Comparison of ENCODE assay signal across 10 cellular contexts in the genomic region with DNA sequence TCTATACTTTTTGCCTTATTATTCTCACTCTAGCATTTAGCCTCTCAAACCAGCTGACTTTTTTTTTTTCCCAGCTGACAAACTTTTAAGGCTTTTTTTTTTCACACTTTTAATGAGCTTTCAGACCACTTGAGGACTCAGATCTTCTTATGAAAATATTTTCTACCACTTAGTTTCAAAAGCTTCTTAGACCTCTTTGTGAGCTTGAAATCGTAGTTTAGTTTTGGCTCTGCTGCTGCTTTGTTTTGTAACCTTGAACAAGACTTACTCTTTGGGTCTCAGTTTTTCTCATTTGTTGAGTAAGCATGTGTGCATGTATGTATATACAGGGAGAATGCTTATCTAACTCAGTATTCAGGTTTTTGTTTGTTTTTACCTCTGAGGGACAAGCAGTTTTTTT. TPM values are rescaled to one million over a fixed set of nuclear protein-coding genes. Genes with fewer than 3 reads are reported as not detected.
A peak's percentile ranks its signal among the peaks of the same experiment; 100 is the strongest.
DNase-seq lines count a peak whose midpoint lies in the region; ATAC-seq, FAIRE-seq and TF ChIP-seq lines count a peak whose summit lies in the region.
"Had no signal": no experiment of that assay in that cellular context is flagged by ENCODE, and none has a peak within 500 bp of the region (broad histone marks: within the 10 kb centered on the region; RNA-seq: fewer than 3 reads in every experiment).

No MANE protein-coding gene starts in this region.

- ATAC-seq in T-helper 17 cell (no peak), GM19467 (IDR thresholded peaks at IDR 0.05; ENCODE audit: unreplicated experiment) (no peak)

- no peak overlapping the region for H3K4me3 Mint-ChIP-seq in T-helper 17 cell

- DNase-seq in GM12892 (ENCODE audit: insufficient read length) (no peak), T-helper 17 cell (no peak), fibroblast of the aortic adventitia (ENCODE audit: low read depth) (peak; percentile 50), sigmoid colon (no peak), germinal center (ENCODE audit: low spot score) (no peak), A172 (ENCODE audit: low spot score) (no peak), iPS-NIHi7 (ENCODE audit: extremely low spot score) (no peak)
- DNase-seq: activated naive CD4-positive, alpha-beta T cell treated with Interleukin-2 at 50 U/mL for 16 hours; NCI-H2227 treated with DMSO at 0.1 percent for 48 hours had no signal

- H3K9me3 ChIP-seq in T-helper 17 cell (ENCODE audit: control insufficient read depth, low read length, poor library complexity, severe bottlenecking) (no peaks in the 10 kb centered on the region), sigmoid colon (no peaks in the 10 kb centered on the region)

- FAIRE-seq in GM12892 (lab: Jason Lieb, UNC), result peak; percentile 92

- TF ChIP-seq CTCF in fibroblast of the aortic adventitia (IDR thresholded peaks at IDR 0.05; ENCODE audit: insufficient read depth, low read length) (no peak), sigmoid colon (IDR thresholded peaks at IDR 0.05) (no peak)

- intact Hi-C loops in sigmoid colon (cut with DNase I), result loop anchor here (5.0 to 10.0 kb wide), 2 partner anchors 106 to 643 kb away; partner anchors contain the start of genes BMPR2, CARF and WDR12

- TF ChIP-seq POLR2A in GM12892 (IDR thresholded peaks at IDR 0.05; ENCODE audit: low read depth, low read length) (no peak), sigmoid colon (IDR thresholded peaks at IDR 0.05) (no peak)

- H3K4me1 ChIP-seq in sigmoid colon, result peaks cover 0 to 72% (median 40%) of the 10 kb centered on the region in 4 donors

- H3K27ac ChIP-seq in sigmoid colon, result peak overlapping the region in 3 of 4 donors; percentile 46 to 96 (median 47)

- no peaks in the 10 kb centered on the region for H3K27me3 Mint-ChIP-seq in T-helper 17 cell

- H3K27ac Mint-ChIP-seq in T-helper 17 cell, result peak overlapping the region; percentile 54

- H3K4me1 Mint-ChIP-seq in T-helper 17 cell, result peaks cover 21% of the 10 kb centered on the region

- H3K36me3 Mint-ChIP-seq in T-helper 17 cell (ENCODE audit: low read depth), result peaks cover 4% of the 10 kb centered on the region

- H3K36me3 ChIP-seq in sigmoid colon, result no peaks in the 10 kb centered on the region

- TF ChIP-seq EP300 in sigmoid colon (IDR thresholded peaks at IDR 0.05), result no peak

- WGBS in sigmoid colon, 2 donors, result 6 to 39% methylated on average over 1 of the region's 1 CpG

- no peaks in the 10 kb centered on the region for H3K27me3 ChIP-seq in sigmoid colon

- H3K4me3 ChIP-seq in fibroblast of the aortic adventitia (ENCODE audit: low read depth, low read length) (peak overlapping the region; percentile 58), sigmoid colon (peak overlapping the region in 3 of 4 donors; percentile 8 to 85 (median 18))

RNA-seq across cellular contexts. Expression of gene NBEAL1, which starts 3.5 kb away (rescaled TPM):
- polyA plus RNA-seq in GM12892 (2012; ENCODE audit: missing spikeins), result 10.0 TPM
- total RNA-seq in T-helper 17 cell (10 to 100 TPM in 1 of 2 donors, 1 to 10 TPM in 1; 7.7 to 11.5 TPM), fibroblast of the aortic adventitia (ENCODE audit: low replicate concordance) (38.3 and 48.9 TPM in 2 replicates), sigmoid colon (10 to 100 TPM; 22.7 to 39.1 (median 25.8) TPM)
- 1 to 10 TPM; 8.5 to 9.7 (median 9.0) TPM for polyA plus RNA-seq in sigmoid colon
- total RNA-seq in A172 (2014; rRNA removed; shearing (Covaris generic)), result 11.4 and 16.6 TPM in 2 replicates
